Comparison of ENCODE assay signal across 21 cellular contexts in genomic region chr20:12287575-12287974, GRCh38.
DNase-seq lines count a peak whose midpoint lies in the region; ATAC-seq and TF ChIP-seq lines count a peak whose summit lies in the region.
"Had no signal": no experiment of that assay in that cellular context is flagged by ENCODE, and none has a peak within 500 bp of the region (broad histone marks: within the 10 kb centered on the region; RNA-seq: fewer than 3 reads in every experiment).

No MANE protein-coding gene starts in this region.

- H3K27me3 ChIP-seq in mammary epithelial cell (ENCODE audit: insufficient read depth, low read length), result no peaks in the 10 kb centered on the region
- H3K27me3 ChIP-seq in kidney epithelial cell (ENCODE audit: control insufficient read depth, insufficient read depth, low read length), result no peaks in the 10 kb centered on the region
- H3K27me3 ChIP-seq in osteoblast (ENCODE audit: insufficient read depth, low read length), result no peaks in the 10 kb centered on the region
- H3K27me3 ChIP-seq: esophagus muscularis mucosa, spleen, stomach, upper lobe of left lung had no signal

- H3K27me3 Mint-ChIP-seq in type B pancreatic cell, result no peaks in the 10 kb centered on the region

- no peaks in the 10 kb centered on the region for H3K79me2 ChIP-seq in mammary epithelial cell (ENCODE audit: insufficient read depth, low read length)
- H3K79me2 ChIP-seq in osteoblast (ENCODE audit: insufficient read depth, low read length), result no peaks in the 10 kb centered on the region

- WGBS in mammary epithelial cell (ENCODE audit: low coverage, missing lambda C conversion rate), result 38% methylated on average over 2 of the region's 2 CpGs

- no peak for ATAC-seq in GM18909 (IDR thresholded peaks at IDR 0.05; ENCODE audit: poor library complexity, unreplicated experiment)
- ATAC-seq: CD8-positive, alpha-beta T cell had no signal

- no peak overlapping the region for H2AFZ ChIP-seq in mammary epithelial cell (ENCODE audit: low read depth, low read length)
- no peak overlapping the region for H2AFZ ChIP-seq in osteoblast (ENCODE audit: low read length)

- H3K9me3 ChIP-seq in mammary epithelial cell (replicated peaks; ENCODE audit: insufficient read depth, low read length), result no peaks in the 10 kb centered on the region
- H3K9me3 ChIP-seq in osteoblast (ENCODE audit: low read depth, low read length), result no peaks in the 10 kb centered on the region

- H3K36me3 ChIP-seq in mammary epithelial cell (ENCODE audit: insufficient read depth, low read length) (no peaks in the 10 kb centered on the region), kidney epithelial cell (ENCODE audit: control insufficient read depth, insufficient read depth, low read length) (no peaks in the 10 kb centered on the region), osteoblast (ENCODE audit: insufficient read depth, low read length) (no peaks in the 10 kb centered on the region)
- H3K36me3 ChIP-seq: esophagus muscularis mucosa, spleen, stomach, upper lobe of left lung had no signal

- H3K27ac ChIP-seq in mammary epithelial cell (ENCODE audit: insufficient read depth, low read depth, low read length), result no peak overlapping the region
- no peak overlapping the region for H3K27ac ChIP-seq in osteoblast (ENCODE audit: low read depth, low read length)
- H3K27ac ChIP-seq: esophagus muscularis mucosa, spleen, stomach, upper lobe of left lung had no signal

- dilution Hi-C loops in mammary epithelial cell (cut with HindIII; ENCODE audit: low sequenced_read_pairs), result no loop called here

- H4K20me1 ChIP-seq in mammary epithelial cell (ENCODE audit: insufficient read depth, low read length), result no peaks in the 10 kb centered on the region
- no peaks in the 10 kb centered on the region for H4K20me1 ChIP-seq in osteoblast (ENCODE audit: insufficient read depth, low read length)

- intact Hi-C loops in mammary epithelial cell (cut with micrococcal nuclease), result no loop called here

- peak overlapping the region; percentile 5 for H3K4me3 Mint-ChIP-seq in type B pancreatic cell
- H3K4me3 Mint-ChIP-seq: CD8-positive, alpha-beta T cell; T-helper 1 cell treated with Interleukin-12 subunit alpha and Interleukin-12 subunit beta and Interleukin-4 antibody, amounts not matched to agents 30 μg/mL and 1 μg/mL, for 36 hours had no signal

- peaks cover 10% of the 10 kb centered on the region for H3K9me3 Mint-ChIP-seq in type B pancreatic cell

- peak overlapping the region; percentile 83 for H3K27ac Mint-ChIP-seq in type B pancreatic cell
- H3K27ac Mint-ChIP-seq: CD8-positive, alpha-beta T cell; T-helper 1 cell treated with Interleukin-12 subunit alpha and Interleukin-12 subunit beta and Interleukin-4 antibody, amounts not matched to agents 30 μg/mL and 1 μg/mL, for 36 hours had no signal

- TF ChIP-seq CTCF in mammary epithelial cell (conservative IDR thresholded peaks at IDR 0.05 in 1 of 2, IDR thresholded peaks at IDR 0.05 in 1 of 2; ENCODE audit: extremely low read depth in 1 of 2, insufficient read depth in 1 of 2, low read depth in 1 of 2, low read length in 2 of 2) (peak; percentile 5 to 28), kidney epithelial cell (IDR thresholded peaks at IDR 0.05; ENCODE audit: insufficient read depth, low read length, poor library complexity, severe bottlenecking) (no peak), type B pancreatic cell (conservative IDR thresholded peaks at IDR 0.05) (peak; percentile 24), osteoblast (IDR thresholded peaks at IDR 0.05; ENCODE audit: extremely low read depth, low read depth, low read length) (no peak)

- no peaks in the 10 kb centered on the region for H3K4me1 Mint-ChIP-seq in type B pancreatic cell (ENCODE audit: unreplicated experiment)

- peaks cover 11% of the 10 kb centered on the region for H3K4me1 ChIP-seq in mammary epithelial cell (ENCODE audit: insufficient read depth, low read length)
- no peaks in the 10 kb centered on the region for H3K4me1 ChIP-seq in osteoblast (ENCODE audit: insufficient read depth, low read length)
- H3K4me1 ChIP-seq: esophagus muscularis mucosa, spleen, stomach, upper lobe of left lung had no signal

- peak overlapping the region; percentile 9 for H3K4me2 ChIP-seq in mammary epithelial cell (ENCODE audit: insufficient read depth, low read depth, low read length)
- no peak overlapping the region for H3K4me2 ChIP-seq in osteoblast (ENCODE audit: insufficient read depth, low read length)

- peak; percentile 50 for DNase-seq in LoVo (ENCODE audit: low spot score)
- peak; percentile 83 for DNase-seq in mammary epithelial cell
- peak; percentile 16 for DNase-seq in kidney epithelial cell (ENCODE audit: low read depth)
- DNase-seq in type B pancreatic cell (ENCODE audit: extremely low spot score, unreplicated experiment), result no peak
- no peak for DNase-seq in central memory CD4-positive, alpha-beta T cell
- DNase-seq in osteoblast (ENCODE audit: insufficient read length, low spot score, missing footprints), result no peak
- DNase-seq: activated CD8-positive, alpha-beta memory T cell treated with anti-CD3 and anti-CD28 coated beads, Interleukin-2, amount 50 U/mL, for 4 hours; activated effector memory CD4-positive, alpha-beta T cell treated with anti-CD3 and anti-CD28 coated beads, Interleukin-2, amount 50 U/mL, for 16 hours; caudate nucleus; CD8-positive, alpha-beta T cell; DND-41; NCI-H1694 treated with DMSO at 0.1 percent for 48 hours; NCI-H748 treated with DMSO at 0.1 percent for 48 hours; retina; SHP77; spleen; stomach; upper lobe of left lung had no signal

- in situ Hi-C loops in mammary epithelial cell (cut with MboI; ENCODE audit: low sequenced_read_pairs in 2 of 2), result no loop called here

- CTCF ChIA-PET in mammary epithelial cell (lab: Charles Lee; ENCODE audit: low non-redundant PET), result no interaction called here

- no peak overlapping the region for H3K9ac ChIP-seq in mammary epithelial cell (ENCODE audit: insufficient read depth, low read length)

- peaks cover 3% of the 10 kb centered on the region for H3K36me3 Mint-ChIP-seq in type B pancreatic cell
- H3K36me3 Mint-ChIP-seq: CD8-positive, alpha-beta T cell had no signal

- BruUV-seq in mammary epithelial cell (replicated peaks; lab: Mats Ljungman, UMichigan), result no TSS peak

- no peak overlapping the region for H3K4me3 ChIP-seq in mammary epithelial cell (replicated peaks in 1 of 3; ENCODE audit: insufficient read depth in 1 of 3, low read depth in 2 of 3, low read length in 3 of 3)
- H3K4me3 ChIP-seq in kidney epithelial cell (ENCODE audit: low read depth, low read length), result no peak overlapping the region
- no peak overlapping the region for H3K4me3 ChIP-seq in osteoblast (ENCODE audit: insufficient read depth, low read length)
- H3K4me3 ChIP-seq: esophagus muscularis mucosa, spleen, stomach, upper lobe of left lung had no signal

Comparison
In these comparisons a context has a peak if more than half of its experiments do, and no peak if none do; other contexts are left out.
1. DNase-seq: peak in LoVo (single experiment), mammary epithelial cell (single experiment) and kidney epithelial cell (single experiment); none in type B pancreatic cell (single experiment), central memory CD4-positive, alpha-beta T cell (single experiment) and osteoblast (single experiment).
2. CTCF ChIP-seq: peak in mammary epithelial cell (2 of 2) and type B pancreatic cell (single experiment); none in kidney epithelial cell (single experiment) and osteoblast (single experiment).